In genomic region chr6:42962096-42962495, GRCh38 we compare ENCODE assay signal across 20 cellular contexts. TPM values are rescaled to one million over a fixed set of nuclear protein-coding genes. Genes with fewer than 3 reads are reported as not detected.
"Had no signal": no experiment of that assay in that cellular context is flagged by ENCODE, and none has a peak within 500 bp of the region (broad histone marks: within the 10 kb centered on the region; RNA-seq: fewer than 3 reads in every experiment).

No MANE protein-coding gene starts in this region.

- H3K9me3 Mint-ChIP-seq: stimulated activated naive CD8-positive, alpha-beta T cell treated with anti-CD3 and anti-CD28 coated beads, Interleukin-15, Interleukin-2, amounts not matched to agents 100 ng/mL and 50 ng/mL, for 24 hours had no signal

- H3K4me3 Mint-ChIP-seq: stimulated activated naive CD8-positive, alpha-beta T cell treated with anti-CD3 and anti-CD28 coated beads, Interleukin-15, Interleukin-2, amounts not matched to agents 100 ng/mL and 50 ng/mL, for 24 hours had no signal

- H3K9me3 ChIP-seq: breast epithelium, ovary, psoas muscle, transverse colon, vagina had no signal

- H3K27me3 Mint-ChIP-seq: stimulated activated naive CD8-positive, alpha-beta T cell treated with anti-CD3 and anti-CD28 coated beads, Interleukin-15, Interleukin-2, amounts not matched to agents 100 ng/mL and 50 ng/mL, for 24 hours had no signal

- H3K27ac Mint-ChIP-seq: stimulated activated naive CD8-positive, alpha-beta T cell treated with anti-CD3 and anti-CD28 coated beads, Interleukin-15, Interleukin-2, amounts not matched to agents 100 ng/mL and 50 ng/mL, for 24 hours had no signal

- ATAC-seq: psoas muscle, right cardiac atrium had no signal

- H3K36me3 ChIP-seq: breast epithelium had no signal

- H3K27ac ChIP-seq: breast epithelium, coronary artery, ovary, psoas muscle, skin epidermis, transverse colon, vagina had no signal

- H3K27me3 ChIP-seq: breast epithelium, ovary, transverse colon, vagina had no signal

- H3K4me1 ChIP-seq: breast epithelium had no signal

- H3K4me3 ChIP-seq: breast epithelium, coronary artery, lung, ovary, psoas muscle, skin epidermis, transverse colon, vagina had no signal

- FAIRE-seq: frontal cortex, keratinocyte had no signal

- DNase-seq: activated CD4-positive, alpha-beta T cell treated with anti-CD3 and anti-CD28 coated beads for 1 hour; activated naive CD4-positive, alpha-beta T cell treated with Interleukin-2 at 50 U/mL for 16 hours; activated T-cell treated with anti-CD3 and anti-CD28 coated beads for 4 hours; aorta; erythroblast; ovary; psoas muscle; stimulated activated CD4-positive, alpha-beta T cell treated with anti-CD3 and anti-CD28 coated beads, Interleukin-15, amount 100 ng/mL, for 24 hours; stimulated activated CD4-positive, alpha-beta T cell treated with anti-CD3 and anti-CD28 coated beads, Interleukin-2, amount 100 ng/mL, for 48 hours; T-helper 2 cell; transverse colon had no signal

RNA-seq across cellular contexts. Expression of gene GNMT, which starts 1.5 kb away (rescaled TPM):
- total RNA-seq: frontal cortex had no signal

RNA-seq across cellular contexts. Expression of gene PTCRA, which starts 46.2 kb away (rescaled TPM):
- total RNA-seq: aorta, breast epithelium, frontal cortex, psoas muscle, right cardiac atrium, transverse colon, vagina had no signal
- polyA plus RNA-seq: aorta, keratinocyte, ovary, right cardiac atrium had no signal
